18 cellular contexts compared by ENCODE assay signal in genomic region chr6:22513667-22514066, GRCh38. TPM values are rescaled to one million over a fixed set of nuclear protein-coding genes. Genes with fewer than 3 reads are reported as not detected.
DNase-seq lines count a peak whose midpoint lies in the region; ATAC-seq and TF ChIP-seq lines count a peak whose summit lies in the region.
"Had no signal": no experiment of that assay in that cellular context is flagged by ENCODE, and none has a peak within 500 bp of the region (broad histone marks: within the 10 kb centered on the region; RNA-seq: fewer than 3 reads in every experiment).

No MANE protein-coding gene starts in this region.

- no peak overlapping the region for H3K4me3 Mint-ChIP-seq in nephron progenitor cell
- H3K4me3 Mint-ChIP-seq: CD14-positive monocyte; CD4-positive, alpha-beta memory T cell; GM23338 had no signal

- H3K9me3 Mint-ChIP-seq in nephron progenitor cell, result no peaks in the 10 kb centered on the region
- H3K9me3 Mint-ChIP-seq: GM23338 had no signal

- H3K27ac Mint-ChIP-seq in nephron progenitor cell, result peak overlapping the region; percentile 55
- H3K27ac Mint-ChIP-seq: CD14-positive monocyte; CD4-positive, alpha-beta memory T cell; GM23338 had no signal

- DNase-seq in NCI-H2171 treated with DMSO at 0.1 percent for 48 hours (lab: John Stamatoyannopoulos, UW) (peak; percentile 27), NCI-H2171 (lab: John Stamatoyannopoulos, UW) (no peak), left lobe of liver (ENCODE audit: low spot score) (peak; percentile 57), nephron progenitor cell (no peak), retina (peak; percentile 71), activated T-cell treated with anti-CD3 and anti-CD28 coated beads for 4 hours (no peak), KBM-7 (no peak), globus pallidus (ENCODE audit: low spot score) (no peak)
- DNase-seq: AML-193; Calu3; CD4-positive, alpha-beta memory T cell; DMS79 treated with DMSO at 0.1 percent for 48 hours; GF-D8; HCEC 1CT had no signal

- peaks cover 33% of the 10 kb centered on the region for H3K4me1 Mint-ChIP-seq in nephron progenitor cell
- H3K4me1 Mint-ChIP-seq: CD14-positive monocyte; CD4-positive, alpha-beta memory T cell; GM23338 had no signal

- ATAC-seq in left lobe of liver, result peak; percentile 95
- ATAC-seq: A549, GM23338 had no signal

- H3K36me3 Mint-ChIP-seq in nephron progenitor cell (ENCODE audit: low read depth), result no peaks in the 10 kb centered on the region
- H3K36me3 Mint-ChIP-seq: CD14-positive monocyte; CD4-positive, alpha-beta memory T cell had no signal

- H3K27me3 Mint-ChIP-seq in nephron progenitor cell (ENCODE audit: low read depth, poor library complexity), result no peaks in the 10 kb centered on the region
- H3K27me3 Mint-ChIP-seq: CD4-positive, alpha-beta memory T cell had no signal

- no peak for TF ChIP-seq CTCF in nephron progenitor cell (IDR thresholded peaks at IDR 0.05)

- in situ Hi-C loops in KBM-7 (cut with MboI; ENCODE audit: low pct_unique_long_range_greater_than_20kb, low sequenced_read_pairs), result no loop called here

RNA-seq across cellular contexts. Expression of gene HDGFL1, which starts 55.7 kb away (rescaled TPM):
- not detected for total RNA-seq in left lobe of liver
- total RNA-seq: Calu3; CD4-positive, alpha-beta memory T cell; GM23338; HT1080 had no signal

Comparison
In these comparisons a context has a peak if more than half of its experiments do, and no peak if none do; other contexts are left out.
1. DNase-seq: peak in NCI-H2171 treated with DMSO at 0.1 percent for 48 hours (single experiment), left lobe of liver (single experiment) and retina (single experiment); none in NCI-H2171 (single experiment), nephron progenitor cell (single experiment), activated T-cell treated with anti-CD3 and anti-CD28 coated beads for 4 hours (single experiment), KBM-7 (single experiment) and globus pallidus (single experiment).